Comparison of ENCODE assay signal across 27 cellular contexts in the genomic region with DNA sequence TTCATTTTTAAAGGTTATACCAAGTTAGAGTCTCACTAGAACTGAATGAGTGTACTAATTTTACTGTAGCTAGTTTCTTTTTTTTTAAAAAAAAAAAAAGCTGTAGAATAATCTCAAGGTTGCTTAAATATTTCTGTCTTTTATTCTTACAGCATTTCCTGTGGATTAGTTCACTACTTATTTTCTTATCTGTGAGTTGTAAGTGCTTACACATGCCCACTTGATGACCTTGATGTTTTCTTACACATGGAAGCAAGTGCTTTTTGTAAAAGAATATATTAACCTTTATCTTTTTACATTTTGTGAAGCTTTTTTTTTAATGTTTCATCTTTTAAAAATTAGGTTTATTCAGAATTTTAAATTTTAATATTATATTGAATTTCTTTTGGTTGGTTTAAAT.
"Had no signal": no experiment of that assay in that cellular context is flagged by ENCODE, and none has a peak within 500 bp of the region (broad histone marks: within the 10 kb centered on the region; RNA-seq: fewer than 3 reads in every experiment).

No MANE protein-coding gene starts in this region.

- ATAC-seq: activated CD4-positive, CD25-positive, alpha-beta regulatory T cell treated with anti-CD3 and anti-CD28 coated beads, Interleukin-2, amount 50 U/mL, for 24 hours; activated CD8-positive, alpha-beta T cell treated with anti-CD3 and anti-CD28 coated beads, Interleukin-2, amount 10 ng/mL, durations not matched to agents 7 days and 5 days; effector memory CD8-positive, alpha-beta T cell; left lobe of liver; lower lobe of right lung; mucosa of descending colon; sciatic nerve; stimulated activated memory B cell treated with anti-CD40 and anti-IgM and Interleukin-4, amounts not matched to agents 10 μg/mL and 1 μg/mL and 100 μg/mL, for 72 hours had no signal

- H3K27ac Mint-ChIP-seq: activated CD4-positive, alpha-beta T cell treated with anti-CD3 and anti-CD28 coated beads, Interleukin-2, amount 10 ng/mL, durations not matched to agents 7 days and 5 days; activated CD8-positive, alpha-beta T cell treated with anti-CD3 and anti-CD28 coated beads, Interleukin-2, amount 10 ng/mL, durations not matched to agents 7 days and 5 days; activated naive CD4-positive, alpha-beta T cell treated with anti-CD3 and anti-CD28 coated beads, Interleukin-2, amount 50 U/mL, for 24 hours; activated T-helper 1 cell treated with anti-CD3 and anti-CD28 coated beads, Interleukin-12 subunit alpha, Interleukin-12 subunit beta, Interleukin-2, Interleukin-4 antibody, amounts not matched to agents 30 ng/mL and 10 ng/mL and 1 ng/mL, durations not matched to agents 14 hours and 24 hours and 36 hours; nephron progenitor cell; stimulated activated memory B cell treated with anti-CD40 and anti-IgM and Interleukin-4, amounts not matched to agents 10 μg/mL and 1 μg/mL and 100 μg/mL, for 72 hours had no signal

- H3K4me1 ChIP-seq: colonic mucosa, esophagus muscularis mucosa, lower lobe of right lung, stomach, suprapubic skin, tibial nerve had no signal

- DNase-seq: activated CD4-positive, alpha-beta T cell treated with anti-CD3 and anti-CD28 coated beads, Interleukin-2, amount 10 ng/mL, durations not matched to agents 7 days and 5 days; activated CD8-positive, alpha-beta T cell treated with anti-CD3 and anti-CD28 coated beads, Interleukin-2, amount 10 ng/mL, durations not matched to agents 7 days and 5 days; activated gamma-delta T cell treated with Interleukin-2 at 50 U/mL for 16 hours; aorta; colonic mucosa; dorsolateral prefrontal cortex; effector memory CD8-positive, alpha-beta T cell; lower lobe of right lung; mesendoderm; mucosa of descending colon; nephron progenitor cell; occipital lobe; posterior cingulate gyrus; small intestine; stomach; T-helper 1 cell; T-helper 9 cell had no signal

- H3K4me1 Mint-ChIP-seq: nephron progenitor cell had no signal

- H3K4me3 Mint-ChIP-seq: activated CD4-positive, alpha-beta T cell treated with anti-CD3 and anti-CD28 coated beads, Interleukin-2, amount 10 ng/mL, durations not matched to agents 7 days and 5 days; activated CD8-positive, alpha-beta T cell treated with anti-CD3 and anti-CD28 coated beads, Interleukin-2, amount 10 ng/mL, durations not matched to agents 7 days and 5 days; activated naive CD4-positive, alpha-beta T cell treated with anti-CD3 and anti-CD28 coated beads, Interleukin-2, amount 50 U/mL, for 24 hours; activated T-helper 1 cell treated with anti-CD3 and anti-CD28 coated beads, Interleukin-12 subunit alpha, Interleukin-12 subunit beta, Interleukin-2, Interleukin-4 antibody, amounts not matched to agents 30 ng/mL and 10 ng/mL and 1 ng/mL, durations not matched to agents 14 hours and 24 hours and 36 hours; central memory CD8-positive, alpha-beta T cell; effector memory CD8-positive, alpha-beta T cell; nephron progenitor cell; stimulated activated memory B cell treated with anti-CD40 and anti-IgM and Interleukin-4, amounts not matched to agents 10 μg/mL and 1 μg/mL and 100 μg/mL, for 72 hours had no signal

- H3K4me3 ChIP-seq: colonic mucosa, dorsolateral prefrontal cortex, esophagus muscularis mucosa, lower lobe of right lung, mucosa of descending colon, stomach, suprapubic skin, tibial nerve had no signal

- H3K27me3 ChIP-seq: colonic mucosa, dorsolateral prefrontal cortex, esophagus muscularis mucosa, stomach, suprapubic skin, tibial nerve had no signal

- H3K27ac ChIP-seq: colonic mucosa, dorsolateral prefrontal cortex, esophagus muscularis mucosa, lower lobe of right lung, stomach, suprapubic skin, tibial nerve had no signal

- H3K27me3 Mint-ChIP-seq: activated CD4-positive, alpha-beta T cell treated with anti-CD3 and anti-CD28 coated beads, Interleukin-2, amount 10 ng/mL, durations not matched to agents 7 days and 5 days; activated naive CD4-positive, alpha-beta T cell treated with anti-CD3 and anti-CD28 coated beads, Interleukin-2, amount 50 U/mL, for 24 hours; central memory CD8-positive, alpha-beta T cell; effector memory CD8-positive, alpha-beta T cell; stimulated activated memory B cell treated with anti-CD40 and anti-IgM and Interleukin-4, amounts not matched to agents 10 μg/mL and 1 μg/mL and 100 μg/mL, for 72 hours had no signal

- H3K9me3 ChIP-seq: colonic mucosa, esophagus muscularis mucosa, lower lobe of right lung, mucosa of descending colon, stomach, suprapubic skin, tibial nerve had no signal

- H3K36me3 ChIP-seq: colonic mucosa had no signal

- H3K9me3 Mint-ChIP-seq: activated CD4-positive, alpha-beta T cell treated with anti-CD3 and anti-CD28 coated beads, Interleukin-2, amount 10 ng/mL, durations not matched to agents 7 days and 5 days; activated naive CD4-positive, alpha-beta T cell treated with anti-CD3 and anti-CD28 coated beads, Interleukin-2, amount 50 U/mL, for 24 hours; activated T-helper 1 cell treated with anti-CD3 and anti-CD28 coated beads, Interleukin-12 subunit alpha, Interleukin-12 subunit beta, Interleukin-2, Interleukin-4 antibody, amounts not matched to agents 30 ng/mL and 10 ng/mL and 1 ng/mL, durations not matched to agents 14 hours and 24 hours and 36 hours; central memory CD8-positive, alpha-beta T cell; effector memory CD8-positive, alpha-beta T cell; nephron progenitor cell had no signal
